ENCODE assay signal across 8 cellular contexts in the genomic region with DNA sequence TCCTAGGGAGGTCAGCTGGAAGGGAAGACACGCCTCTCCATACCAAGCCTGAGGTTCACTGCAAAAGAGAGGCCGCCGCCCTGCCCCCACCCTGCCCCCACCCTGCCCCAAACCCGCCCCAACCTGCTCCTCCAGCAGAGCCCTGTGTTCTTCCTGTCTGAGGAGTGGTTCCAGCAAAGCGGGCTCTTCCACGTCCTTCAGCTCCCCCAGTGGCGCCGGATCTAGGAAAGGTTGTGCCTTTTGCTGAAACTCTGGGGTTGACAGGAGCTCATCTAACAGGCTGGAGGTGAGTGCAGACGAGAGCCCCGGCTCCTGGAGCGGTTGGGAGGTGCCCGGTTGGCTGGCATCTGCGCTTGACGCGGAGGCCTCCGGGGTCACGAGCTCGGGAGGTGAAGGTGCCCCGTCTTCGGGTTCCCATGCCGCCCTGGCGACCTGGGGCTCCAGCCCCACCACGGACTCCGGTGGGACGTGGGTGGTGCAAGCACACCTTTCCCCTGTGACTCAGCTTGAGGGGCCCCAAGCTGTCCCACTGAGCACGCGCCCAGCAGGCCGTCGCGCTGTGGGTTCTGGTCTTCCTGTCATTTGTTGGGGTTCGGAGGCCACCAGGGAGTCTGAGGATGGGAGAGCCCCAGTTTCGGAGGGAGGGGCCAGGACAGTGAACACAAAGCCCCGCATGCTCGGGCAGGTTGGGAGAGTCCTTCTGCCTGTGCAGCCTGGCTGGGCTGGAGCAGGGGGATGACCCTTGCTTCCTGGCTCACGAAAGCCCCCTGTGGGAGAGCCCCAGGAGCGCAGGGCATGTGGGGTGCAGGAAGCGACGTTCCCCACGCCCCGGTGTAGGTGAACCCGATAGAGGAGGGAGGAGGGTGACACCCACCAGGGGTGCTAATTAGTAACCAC.
DNase-seq lines count a peak whose midpoint lies in the region; ATAC-seq, FAIRE-seq and TF ChIP-seq lines count a peak whose summit lies in the region.

No MANE protein-coding gene starts in this region.

- TF ChIP-seq CTCF in GM20000 (IDR thresholded peaks at IDR 0.05; ENCODE audit: extremely low read depth, missing control alignments), result no peak

- ATAC-seq in Right ventricle myocardium inferior, result peak; percentile 47

- intact Hi-C loops in Right ventricle myocardium inferior (cut with DNase I) (no loop called here), posterior vena cava (cut with DNase I) (no loop called here)

- DNase-seq in AG20443 (ENCODE audit: low spot score) (peak; percentile 25), GM20000 (ENCODE audit: low spot score) (peak; percentile 72), HPDE6-E6E7 (ENCODE audit: extremely low spot score) (peak; percentile 33), Right ventricle myocardium inferior (ENCODE audit: missing footprints) (peak; percentile 88), posterior vena cava (ENCODE audit: low spot score) (peak; percentile 93), urothelium cell line (ENCODE audit: low spot score) (peak; percentile 57), NCI-H2171 (lab: John Stamatoyannopoulos, UW) (no peak)
- DNase-seq in activated T-cell treated with anti-CD3 and anti-CD28 coated beads, Interleukin-2, amount 50 U/mL, for 48 hours, result peak; percentile 85 to 87

- no peak for FAIRE-seq in urothelium cell line (lab: Jason Lieb, UNC)
